In genomic region chr4:139171878-139172691, GRCh38 we compare ENCODE assay signal across 10 cellular contexts. TPM values are rescaled to one million over a fixed set of nuclear protein-coding genes. Genes with fewer than 3 reads are reported as not detected.
DNase-seq lines count a peak whose midpoint lies in the region; ATAC-seq and TF ChIP-seq lines count a peak whose summit lies in the region.
"Had no signal": no experiment of that assay in that cellular context is flagged by ENCODE, and none has a peak within 500 bp of the region (broad histone marks: within the 10 kb centered on the region; RNA-seq: fewer than 3 reads in every experiment).

No MANE protein-coding gene starts in this region.

- H3K27ac ChIP-seq in IMR-90 (ENCODE audit: insufficient read depth, low read length) (no peak overlapping the region), mesendoderm (ENCODE audit: low read depth, low read length) (no peak overlapping the region)
- no peak overlapping the region for H3K27ac ChIP-seq in naive thymus-derived CD4-positive, alpha-beta T cell (ENCODE audit: low read depth, low read length)
- H3K27ac ChIP-seq: 22Rv1 had no signal

- H3K9me3 ChIP-seq in IMR-90 (ENCODE audit: control insufficient read depth, insufficient read depth, low read length), result no peaks in the 10 kb centered on the region
- H3K9me3 ChIP-seq in naive thymus-derived CD4-positive, alpha-beta T cell (ENCODE audit: control insufficient read depth in 2 of 3, low read length in 3 of 3), result no peaks in the 10 kb centered on the region

- no peak overlapping the region for H2BK20ac ChIP-seq in IMR-90 (ENCODE audit: low read depth, low read length)

- peaks cover 0 to 21% (median 0%) of the 10 kb centered on the region in 5 donors for H3K27me3 Mint-ChIP-seq in naive thymus-derived CD4-positive, alpha-beta T cell

- no peak overlapping the region for H4K8ac ChIP-seq in IMR-90 (ENCODE audit: low read depth in 2 of 2, low read length in 2 of 2)
- no peak overlapping the region for H4K8ac ChIP-seq in mesendoderm (ENCODE audit: low read depth, low read length)

- CTCF ChIA-PET in IMR-90 (lab: Yijun Ruan, JAX), result interaction anchor here (1.0 to 1.5 kb wide), 3 partner anchors 11 to 142 kb away, joined by 3 to 5 read pairs (median 3); no protein-coding TSS in a partner anchor
- CTCF ChIA-PET in naive thymus-derived CD4-positive, alpha-beta T cell (lab: Charles Lee), result interaction anchor here (1.1 kb wide), 2 partner anchors 13 to 124 kb away, joined by 3 to 4 read pairs; no protein-coding TSS in a partner anchor

- no peak for TF ChIP-seq POLR2A in IMR-90 (IDR thresholded peaks at IDR 0.05; ENCODE audit: low read depth, low read length)

- H3K4me3 ChIP-seq in IMR-90 (ENCODE audit: insufficient read depth, low read depth, low read length), result no peak overlapping the region
- no peak overlapping the region for H3K4me3 ChIP-seq in mesendoderm (ENCODE audit: low read length)
- no peak overlapping the region for H3K4me3 ChIP-seq in naive thymus-derived CD4-positive, alpha-beta T cell (ENCODE audit: low read length)
- H3K4me3 ChIP-seq: skin epidermis had no signal

- no peak overlapping the region for H2AFZ ChIP-seq in IMR-90 (replicated peaks; ENCODE audit: low read length, poor library complexity)

- 80% methylated on average over 1 of the region's 7 CpGs; no CpG with 5 or more reads in 1 of the 2 experiments for WGBS in IMR-90 (ENCODE audit: extremely low coverage in 2 of 2, insufficient read length in 1 of 2), 2 experiments
- WGBS in mesendoderm (ENCODE audit: extremely low coverage, insufficient coverage, low lambda C conversion rate), result no CpG with 5 or more reads among the region's 7 CpGs

- no peak overlapping the region for H3K4ac ChIP-seq in IMR-90 (ENCODE audit: low read depth, low read length)
- H3K4ac ChIP-seq in mesendoderm (ENCODE audit: low read depth, low read length), result no peak overlapping the region

- TF ChIP-seq RAD21 in IMR-90 (IDR thresholded peaks at IDR 0.05; ENCODE audit: low read length), result no peak

- dilution Hi-C loops in IMR-90 (cut with HindIII; ENCODE audit: low sequenced_read_pairs, unreplicated experiment), result no loop called here

- H2AK5ac ChIP-seq in IMR-90 (ENCODE audit: low read depth, low read length), result no peak overlapping the region
- H2AK5ac ChIP-seq in mesendoderm (ENCODE audit: low read length), result no peak overlapping the region

- H3K56ac ChIP-seq in IMR-90 (ENCODE audit: extremely low read depth, insufficient read depth, low read length) (no peak overlapping the region), mesendoderm (ENCODE audit: low read length) (no peak overlapping the region)

- H2AK9ac ChIP-seq in IMR-90 (replicated peaks; ENCODE audit: low read depth, low read length, poor library complexity), result no peak overlapping the region

- H2BK5ac ChIP-seq in IMR-90 (ENCODE audit: low read depth, low read length, poor library complexity, severe bottlenecking), result no peak overlapping the region
- no peak overlapping the region for H2BK5ac ChIP-seq in mesendoderm (ENCODE audit: low read length)

- no peak overlapping the region for H3K27ac Mint-ChIP-seq in naive thymus-derived CD4-positive, alpha-beta T cell

- BruUV-seq in IMR-90 (replicated peaks; lab: Mats Ljungman, UMichigan), result no TSS peak

- H3K4me1 Mint-ChIP-seq in naive thymus-derived CD4-positive, alpha-beta T cell, result peaks cover 0 to 39% (median 17%) of the 10 kb centered on the region in 7 donors

- H3K18ac ChIP-seq in IMR-90 (ENCODE audit: low read depth, low read length) (no peak overlapping the region), mesendoderm (ENCODE audit: low read length) (no peak overlapping the region)

- H3K27me3 ChIP-seq in IMR-90 (ENCODE audit: control insufficient read depth, insufficient read depth, low read length) (no peaks in the 10 kb centered on the region), mesendoderm (ENCODE audit: insufficient read depth, low read length, poor library complexity) (no peaks in the 10 kb centered on the region)
- H3K27me3 ChIP-seq in naive thymus-derived CD4-positive, alpha-beta T cell (ENCODE audit: control insufficient read depth in 2 of 2, insufficient read depth in 2 of 2, low read length in 2 of 2), result no peaks in the 10 kb centered on the region

- peaks cover 61% of the 10 kb centered on the region for H3K79me2 ChIP-seq in mesendoderm (ENCODE audit: control insufficient read depth, insufficient read depth, low read length)

- no peak for ATAC-seq in IMR-90 (ENCODE audit: low read depth)
- ATAC-seq in naive thymus-derived CD4-positive, alpha-beta T cell, result no peak
- ATAC-seq in GM21825 (IDR thresholded peaks at IDR 0.05; ENCODE audit: unreplicated experiment), result no peak

- H4K91ac ChIP-seq in IMR-90 (ENCODE audit: insufficient read depth, low read depth, low read length), result no peak overlapping the region

- no peak overlapping the region for H2BK120ac ChIP-seq in IMR-90 (ENCODE audit: low read depth, low read length)
- no peak overlapping the region for H2BK120ac ChIP-seq in mesendoderm (ENCODE audit: low read depth, low read length)

- H3K9ac ChIP-seq in IMR-90 (ENCODE audit: low read depth, low read length) (no peak overlapping the region), mesendoderm (ENCODE audit: low read length) (no peak overlapping the region)

- peaks cover 42% of the 10 kb centered on the region for H4K20me1 ChIP-seq in IMR-90 (ENCODE audit: insufficient read depth, low read length)

- H3K4me1 ChIP-seq in IMR-90 (ENCODE audit: control insufficient read depth, insufficient read depth, low read length) (peaks cover 6% of the 10 kb centered on the region; the same call in 1 of the 2 replicates), mesendoderm (ENCODE audit: control insufficient read depth, low read depth, low read length) (peaks cover 2% of the 10 kb centered on the region)
- peaks cover 0 to 5% of the 10 kb centered on the region in 2 donors for H3K4me1 ChIP-seq in naive thymus-derived CD4-positive, alpha-beta T cell (ENCODE audit: control insufficient read depth in 2 of 2, insufficient read depth in 2 of 2, low read length in 2 of 2)

- no peak overlapping the region for H4K5ac ChIP-seq in IMR-90 (ENCODE audit: low read depth, low read length)
- H4K5ac ChIP-seq in mesendoderm (ENCODE audit: low read length), result no peak overlapping the region

- in situ Hi-C loops in IMR-90 (cut with MboI; ENCODE audit: low sequenced_read_pairs), result no loop called here

- H3K4me2 ChIP-seq in IMR-90 (ENCODE audit: low read depth, low read length), result peak overlapping the region; percentile 18; the same call in 1 of the 2 replicates
- H3K4me2 ChIP-seq in mesendoderm (ENCODE audit: low read length), result no peak overlapping the region

- 0 out of 2 replicates have a peak overlapping the region, but pooled peaks have one; percentile 6 for H3K14ac ChIP-seq in IMR-90 (replicated peaks; ENCODE audit: low read depth, low read length)

- H3K36me3 Mint-ChIP-seq in naive thymus-derived CD4-positive, alpha-beta T cell, result peaks cover 0 to 3% (median 0%) of the 10 kb centered on the region in 5 donors

- no peak overlapping the region for H3K4me3 Mint-ChIP-seq in naive thymus-derived CD4-positive, alpha-beta T cell

- POLR2A ChIA-PET in IMR-90 (lab: Charles Lee; ENCODE audit: unreplicated experiment), result no interaction called here
- POLR2A ChIA-PET in naive thymus-derived CD4-positive, alpha-beta T cell (lab: Charles Lee), result interaction anchor here (0.6 kb wide), 1 partner anchor 74 kb away, joined by 6 read pairs; no protein-coding TSS in a partner anchor

- DNase-seq in DMS153 treated with DMSO at 0.1 percent for 48 hours (lab: John Stamatoyannopoulos, UW; ENCODE audit: unreplicated experiment), result peak; percentile 5
- DNase-seq in DMS153 (lab: John Stamatoyannopoulos, UW), result no peak
- DNase-seq in IMR-90, result peak; percentile 55
- DNase-seq in amniotic epithelial cell (ENCODE audit: low read depth), result peak; percentile 77
- peak; percentile 80 for DNase-seq in mesendoderm
- DNase-seq in naive thymus-derived CD4-positive, alpha-beta T cell, result no peak
- no peak for DNase-seq in T-helper 1 cell

- H2BK15ac ChIP-seq in IMR-90 (ENCODE audit: low read depth, low read length), result no peak overlapping the region
- no peak overlapping the region for H2BK15ac ChIP-seq in mesendoderm (replicated peaks; ENCODE audit: low read depth)

- no peaks in the 10 kb centered on the region for H3K9me3 Mint-ChIP-seq in naive thymus-derived CD4-positive, alpha-beta T cell

- intact Hi-C loops in IMR-90 (cut with micrococcal nuclease), result no loop called here
- intact Hi-C loops in naive thymus-derived CD4-positive, alpha-beta T cell (cut with micrococcal nuclease), result loop anchor here (10.0 kb wide), 2 partner anchors 923 to 927 kb away; partner anchors contain the start of gene SLC7A11 (in 1 of the 2)

- H3K79me1 ChIP-seq in IMR-90 (ENCODE audit: low read depth in 1 of 2, low read length in 2 of 2), result peaks cover 28 to 59% of the 10 kb centered on the region in 2 experiments
- H3K79me1 ChIP-seq in mesendoderm (ENCODE audit: low read length), result peaks cover 3% of the 10 kb centered on the region

- H3K36me3 ChIP-seq in IMR-90 (ENCODE audit: control insufficient read depth, insufficient read depth, low read length), result no peaks in the 10 kb centered on the region
- H3K36me3 ChIP-seq in mesendoderm (ENCODE audit: control insufficient read depth, insufficient read depth, low read length), result no peaks in the 10 kb centered on the region
- H3K36me3 ChIP-seq in naive thymus-derived CD4-positive, alpha-beta T cell (ENCODE audit: control insufficient read depth in 2 of 3, insufficient read depth in 3 of 3, low read length in 3 of 3), result peaks cover 0 to 3% (median 0%) of the 10 kb centered on the region in 3 experiments

- no peak overlapping the region; the same call in 1 of the 2 replicates for H3K23ac ChIP-seq in IMR-90 (ENCODE audit: low read depth, low read length)
- H3K23ac ChIP-seq in mesendoderm (ENCODE audit: low read length), result no peak overlapping the region

- H3K9me1 ChIP-seq in IMR-90 (ENCODE audit: insufficient read depth, low read length), result peaks cover 3% of the 10 kb centered on the region; the same call in 1 of the 2 replicates

- no peak for TF ChIP-seq CTCF in IMR-90 (conservative IDR thresholded peaks at IDR 0.05; ENCODE audit: low read depth, low read length)

TF ChIP-seq in IMR-90, 13 proteins besides CTCF, POLR2A, EP300 and RAD21 (continues in another document):
- TF ChIP-seq, protein P1, sequence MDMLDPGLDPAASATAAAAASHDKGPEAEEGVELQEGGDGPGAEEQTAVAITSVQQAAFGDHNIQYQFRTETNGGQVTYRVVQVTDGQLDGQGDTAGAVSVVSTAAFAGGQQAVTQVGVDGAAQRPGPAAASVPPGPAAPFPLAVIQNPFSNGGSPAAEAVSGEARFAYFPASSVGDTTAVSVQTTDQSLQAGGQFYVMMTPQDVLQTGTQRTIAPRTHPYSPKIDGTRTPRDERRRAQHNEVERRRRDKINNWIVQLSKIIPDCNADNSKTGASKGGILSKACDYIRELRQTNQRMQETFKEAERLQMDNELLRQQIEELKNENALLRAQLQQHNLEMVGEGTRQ (IDR thresholded peaks at IDR 0.05; ENCODE audit: low read depth, low read length), result no peak

RNA-seq across cellular contexts. Expression of gene ELF2, which starts 4.9 kb away (rescaled TPM):
- total RNA-seq in IMR-90 (2012; rRNA removed), result 37.8 and 42.3 TPM in 2 replicates
- polyA plus RNA-seq in IMR-90 (2012; rRNA removed), result 13.7 and 14.5 TPM in 2 replicates
- 5.0 TPM in 2 replicates for polyA plus RNA-seq in IMR-90 (2012; cell fraction: cytosol; rRNA removed)
- 7.6 and 32.0 TPM in 2 replicates for polyA plus RNA-seq in IMR-90 (2012; cell fraction: nucleus; rRNA removed; ENCODE audit: low replicate concordance)
- 25.3 TPM for polyA plus RNA-seq in mesendoderm (2013, experiment 1 of 2)
- 27.1 TPM for polyA plus RNA-seq in mesendoderm (2013, experiment 2 of 2)
- total RNA-seq in naive thymus-derived CD4-positive, alpha-beta T cell, result 10 to 100 TPM; 40.1 to 88.2 (median 76.2) TPM
- polyA plus RNA-seq in naive thymus-derived CD4-positive, alpha-beta T cell, result 10 to 100 TPM; 30.6 to 36.5 TPM

Comparison
In these comparisons a context has a peak if more than half of its experiments do, and no peak if none do; other contexts are left out.
1. DNase-seq: peak in DMS153 treated with DMSO at 0.1 percent for 48 hours (single experiment), IMR-90 (single experiment), amniotic epithelial cell (single experiment) and mesendoderm (single experiment); none in DMS153 (single experiment), naive thymus-derived CD4-positive, alpha-beta T cell (0 of 9) and T-helper 1 cell (0 of 5).